In genomic region chr6:98921038-98921437, GRCh38 we compare ENCODE assay signal across 13 cellular contexts. TPM values are rescaled to one million over a fixed set of nuclear protein-coding genes. Genes with fewer than 3 reads are reported as not detected.
DNase-seq lines count a peak whose midpoint lies in the region; ATAC-seq and TF ChIP-seq lines count a peak whose summit lies in the region.
"Had no signal": no experiment of that assay in that cellular context is flagged by ENCODE, and none has a peak within 500 bp of the region (broad histone marks: within the 10 kb centered on the region; RNA-seq: fewer than 3 reads in every experiment).

No MANE protein-coding gene starts in this region.

- H3K4me1 ChIP-seq in A673 (ENCODE audit: insufficient read depth, low read length, poor library complexity, severe bottlenecking), result no peaks in the 10 kb centered on the region
- H3K4me1 ChIP-seq in stomach, result no peaks in the 10 kb centered on the region

- in situ Hi-C loops in astrocyte of the spinal cord (cut with HindIII; ENCODE audit: low sequenced_read_pairs), result no loop called here

- H3K27ac Mint-ChIP-seq in activated CD8-positive, alpha-beta T cell treated with anti-CD3 and anti-CD28 coated beads for 36 hours, result no peak overlapping the region
- H3K27ac Mint-ChIP-seq: type B pancreatic cell had no signal

- peaks cover 36% of the 10 kb centered on the region for H3K36me3 Mint-ChIP-seq in activated CD8-positive, alpha-beta T cell treated with anti-CD3 and anti-CD28 coated beads for 36 hours (ENCODE audit: low read depth)

- CTCF ChIA-PET in A673 (lab: Charles Lee), result no interaction called here
- CTCF ChIA-PET in activated CD8-positive, alpha-beta T cell treated with anti-CD3 and anti-CD28 coated beads for 36 hours (lab: Charles Lee), result no interaction called here

- no peak overlapping the region for H3K4me3 ChIP-seq in astrocyte of the spinal cord (ENCODE audit: low read depth, low read length)
- H3K4me3 ChIP-seq in A673 (ENCODE audit: low read depth, low read length, poor library complexity, severe bottlenecking), result no peak overlapping the region
- no peak overlapping the region for H3K4me3 ChIP-seq in stomach

- no peak for TF ChIP-seq EP300 in stomach (IDR thresholded peaks at IDR 0.05)

- H3K4me1 Mint-ChIP-seq in activated CD8-positive, alpha-beta T cell treated with anti-CD3 and anti-CD28 coated beads for 36 hours (ENCODE audit: low read depth), result peaks cover 15% of the 10 kb centered on the region

- no peaks in the 10 kb centered on the region for H3K36me3 ChIP-seq in A673 (ENCODE audit: insufficient read depth, low read length, poor library complexity, severe bottlenecking)
- H3K36me3 ChIP-seq in stomach, result peaks cover 0 to 19% (median 4%) of the 10 kb centered on the region in 4 donors

- no TSS peak for BruUV-seq in A673 (replicated peaks; lab: Mats Ljungman, UMichigan)

- H3K27ac ChIP-seq in A673 (ENCODE audit: low read depth, low read length, poor library complexity, severe bottlenecking), result no peak overlapping the region
- no peak overlapping the region for H3K27ac ChIP-seq in stomach

- POLR2A ChIA-PET in A673 (lab: Charles Lee; ENCODE audit: low non-redundant PET), result no interaction called here
- POLR2A ChIA-PET in activated CD8-positive, alpha-beta T cell treated with anti-CD3 and anti-CD28 coated beads for 36 hours (lab: Charles Lee), result interaction anchor here (0.7 kb wide), 1 partner anchor 427 kb away, joined by 3 read pairs; no protein-coding TSS in a partner anchor

- no peaks in the 10 kb centered on the region for H3K27me3 Mint-ChIP-seq in activated CD8-positive, alpha-beta T cell treated with anti-CD3 and anti-CD28 coated beads for 36 hours
- H3K27me3 Mint-ChIP-seq: type B pancreatic cell had no signal

- no peaks in the 10 kb centered on the region for H3K27me3 ChIP-seq in A673 (replicated peaks; ENCODE audit: insufficient read depth, low read depth, low read length, poor library complexity)
- H3K27me3 ChIP-seq in stomach, result no peaks in the 10 kb centered on the region

- TF ChIP-seq POLR2A in stomach (IDR thresholded peaks at IDR 0.05), result no peak

- ATAC-seq in GM18511 (IDR thresholded peaks at IDR 0.05; ENCODE audit: unreplicated experiment) (peak; percentile 95), GM21381 (IDR thresholded peaks at IDR 0.05; ENCODE audit: unreplicated experiment) (peak; percentile 93), HG03060 (IDR thresholded peaks at IDR 0.05; ENCODE audit: low read depth, unreplicated experiment) (peak; percentile 65)
- ATAC-seq in activated CD8-positive, alpha-beta T cell treated with anti-CD3 and anti-CD28 coated beads for 36 hours, result no peak
- ATAC-seq: left colon had no signal

- H3K9me3 Mint-ChIP-seq in activated CD8-positive, alpha-beta T cell treated with anti-CD3 and anti-CD28 coated beads for 36 hours, result no peaks in the 10 kb centered on the region
- H3K9me3 Mint-ChIP-seq: type B pancreatic cell had no signal

- no peak overlapping the region for H3K4me3 Mint-ChIP-seq in activated CD8-positive, alpha-beta T cell treated with anti-CD3 and anti-CD28 coated beads for 36 hours
- H3K4me3 Mint-ChIP-seq: type B pancreatic cell had no signal

- intact Hi-C loops in A673 (cut with micrococcal nuclease; ENCODE audit: unreplicated experiment) (no loop called here), stomach (cut with DNase I; ENCODE audit: low total_unique reads) (no loop called here)
- intact Hi-C loops in activated CD8-positive, alpha-beta T cell treated with anti-CD3 and anti-CD28 coated beads for 36 hours (cut with micrococcal nuclease), result no loop called here

- no peak for TF ChIP-seq CTCF in astrocyte of the spinal cord (IDR thresholded peaks at IDR 0.05; ENCODE audit: low read depth, low read length)
- no peak for TF ChIP-seq CTCF in A673 (conservative IDR thresholded peaks at IDR 0.05; ENCODE audit: low read depth, low read length)
- no peak for TF ChIP-seq CTCF in stomach (IDR thresholded peaks at IDR 0.05)
- no peak for TF ChIP-seq CTCF in activated CD8-positive, alpha-beta T cell treated with anti-CD3 and anti-CD28 coated beads for 36 hours (IDR thresholded peaks at IDR 0.05)

- DNase-seq in astrocyte of the spinal cord (ENCODE audit: low read depth, low spot score) (peak; percentile 33), A673 (ENCODE audit: low spot score) (no peak), GOT3 (lab: John Stamatoyannopoulos, UW) (no peak), stomach (no peak)
- no peak for DNase-seq in activated CD8-positive, alpha-beta T cell treated with anti-CD3 and anti-CD28 coated beads for 36 hours
- DNase-seq: left colon; NCI-H69; occipital lobe; stimulated activated CD4-positive, alpha-beta T cell treated with anti-CD3 and anti-CD28 coated beads, Interleukin-4, amount 100 ng/mL, for 24 hours had no signal

- H3K9me3 ChIP-seq in A673 (ENCODE audit: low read depth, low read length, poor library complexity, severe bottlenecking) (no peaks in the 10 kb centered on the region), stomach (no peaks in the 10 kb centered on the region)

RNA-seq across cellular contexts. Expression of gene FBXL4, which starts 26.7 kb away (rescaled TPM):
- total RNA-seq in A673 (2021) (13.2 and 14.1 TPM in 2 replicates), stomach (10 to 100 TPM in 4 of 5 donors, 1 to 10 TPM in 1; 2.6 to 37.1 (median 20.0) TPM)
- 1 to 10 TPM; 3.2 to 4.0 (median 3.3) TPM for polyA plus RNA-seq in stomach
- 10 to 100 TPM; 16.4 to 17.5 TPM for total RNA-seq in activated CD8-positive, alpha-beta T cell treated with anti-CD3 and anti-CD28 coated beads for 36 hours
